In genomic region chr15:34654625-34655024, GRCh38 we compare ENCODE assay signal across 1 cellular context.
A peak's percentile ranks its signal among the peaks of the same experiment; 100 is the strongest.
TF ChIP-seq lines count a peak whose summit lies in the region.

No MANE protein-coding gene starts in this region.

TF ChIP-seq in K562, 482 proteins besides CTCF, POLR2A, EP300 and RAD21 (continued from another document and continues in another):
- no peak for TF ChIP-seq THAP7 (CRISPR knock-in tag; IDR thresholded peaks at IDR 0.05)
- TF ChIP-seq RBM14 (IDR thresholded peaks at IDR 0.05; ENCODE audit: borderline replicate concordance, insufficient read depth, low read depth, low read length), result no peak
- TF ChIP-seq PRPF4 (IDR thresholded peaks at IDR 0.05; ENCODE audit: insufficient read depth, low read depth, low read length, poor library complexity, severe bottlenecking), result no peak
- TF ChIP-seq TRIM25 (IDR thresholded peaks at IDR 0.05; ENCODE audit: borderline replicate concordance), result no peak
- TF ChIP-seq SPI1 (IDR thresholded peaks at IDR 0.05; ENCODE audit: borderline replicate concordance, low read depth, low read length), result no peak
- no peak for TF ChIP-seq ZNF766 (CRISPR knock-in tag; conservative IDR thresholded peaks at IDR 0.05)
- TF ChIP-seq ZNF347 (CRISPR knock-in tag; IDR thresholded peaks at IDR 0.05; ENCODE audit: low read depth), result no peak
- peak; percentile 3; the same call in 1 of the 2 replicates for TF ChIP-seq MAFF (IDR thresholded peaks at IDR 0.05; ENCODE audit: low read length)
- TF ChIP-seq CHD2 (IDR thresholded peaks at IDR 0.05; ENCODE audit: low read depth, low read length), result no peak
- no peak for TF ChIP-seq MAX (CRISPR knock-in tag; IDR thresholded peaks at IDR 0.05)
- TF ChIP-seq MTF1 (CRISPR knock-in tag; IDR thresholded peaks at IDR 0.05; ENCODE audit: borderline replicate concordance), result no peak
- 0 out of 2 replicates have a peak, but pooled peaks have one; percentile 14 for TF ChIP-seq STAT5A (IDR thresholded peaks at IDR 0.05; ENCODE audit: borderline replicate concordance, low read length)
- no peak for TF ChIP-seq ZNF507 (tag; conservative IDR thresholded peaks at IDR 0.05)
- TF ChIP-seq NFYB (IDR thresholded peaks at IDR 0.05; ENCODE audit: extremely low read depth, insufficient read length), result no peak
- TF ChIP-seq MED1 (CRISPR knock-in tag; IDR thresholded peaks at IDR 0.05; ENCODE audit: borderline replicate concordance), result no peak
- peak in 1 of 2 experiments; percentile 76; a peak in 2 of 4 replicates for TF ChIP-seq TBL1XR1 (IDR thresholded peaks at IDR 0.05; ENCODE audit: low read length in 2 of 2)
- no peak for TF ChIP-seq ETV1 (tag; conservative IDR thresholded peaks at IDR 0.05; ENCODE audit: low read depth)
- TF ChIP-seq TFAP4 (CRISPR knock-in tag; IDR thresholded peaks at IDR 0.05; ENCODE audit: borderline replicate concordance), result no peak
- TF ChIP-seq KAT8 (IDR thresholded peaks at IDR 0.05; ENCODE audit: low read depth), result no peak
- peak; percentile 24; the same call in 1 of the 2 replicates for TF ChIP-seq SMARCE1 (IDR thresholded peaks at IDR 0.05)
- no peak for TF ChIP-seq RBM17 (IDR thresholded peaks at IDR 0.05; ENCODE audit: borderline replicate concordance, low read depth, low read length)
- no peak for TF ChIP-seq KDM4B (IDR thresholded peaks at IDR 0.05; ENCODE audit: borderline replicate concordance in 2 of 2, low read depth in 1 of 2)
- no peak for TF ChIP-seq EGR1 (conservative IDR thresholded peaks at IDR 0.05)
- no peak for TF ChIP-seq SAP30 (IDR thresholded peaks at IDR 0.05; ENCODE audit: borderline replicate concordance, insufficient read depth, low read depth, low read length, poor library complexity, severe bottlenecking)
- no peak for TF ChIP-seq HMGN3 (IDR thresholded peaks at IDR 0.05; ENCODE audit: borderline replicate concordance, extremely low read depth, insufficient read length, low read depth, low read length)
- TF ChIP-seq ZBTB34 (CRISPR knock-in tag; IDR thresholded peaks at IDR 0.05), result no peak
- no peak for TF ChIP-seq IRF9 (tag; IDR thresholded peaks at IDR 0.05)
- TF ChIP-seq SUPT5H (IDR thresholded peaks at IDR 0.05), result no peak
- TF ChIP-seq ZNF512 (tag; IDR thresholded peaks at IDR 0.05), result no peak
- no peak for TF ChIP-seq ZFX (CRISPR knock-in tag; IDR thresholded peaks at IDR 0.05)
- 0 out of 2 replicates have a peak, but pooled peaks have one; percentile 35 for TF ChIP-seq CUX1 (CRISPR knock-in tag; IDR thresholded peaks at IDR 0.05)
- no peak for TF ChIP-seq WHSC1 (IDR thresholded peaks at IDR 0.05; ENCODE audit: low read length)
- peak; percentile 32; the same call in 1 of the 2 replicates for TF ChIP-seq DMBX1 (CRISPR knock-in tag; IDR thresholded peaks at IDR 0.05; ENCODE audit: borderline replicate concordance)
- TF ChIP-seq MCM3 (IDR thresholded peaks at IDR 0.05), result no peak
- TF ChIP-seq GTF2B (IDR thresholded peaks at IDR 0.05; ENCODE audit: extremely low read depth, insufficient read length), result no peak
- TF ChIP-seq ZNF23 (CRISPR knock-in tag; IDR thresholded peaks at IDR 0.05), result no peak
- no peak for TF ChIP-seq ZNF124 (CRISPR knock-in tag; IDR thresholded peaks at IDR 0.05)
- TF ChIP-seq AFF1 (IDR thresholded peaks at IDR 0.05; ENCODE audit: low read depth in 1 of 2, partially characterized antibody in 2 of 2), result peak in 1 of 2 experiments; percentile 3
- TF ChIP-seq EZH2 (IDR thresholded peaks at IDR 0.05; ENCODE audit: borderline replicate concordance, low read depth, low read length), result no peak
- no peak for TF ChIP-seq CREB1 (IDR thresholded peaks at IDR 0.05)
- no peak for TF ChIP-seq CREB1 (CRISPR knock-in tag; IDR thresholded peaks at IDR 0.05)
- no peak for TF ChIP-seq KLF10 (CRISPR knock-in tag; IDR thresholded peaks at IDR 0.05)
- TF ChIP-seq TAF9B (IDR thresholded peaks at IDR 0.05; ENCODE audit: partially characterized antibody), result peak; percentile 8
- no peak for TF ChIP-seq ZNF639 (CRISPR knock-in tag; conservative IDR thresholded peaks at IDR 0.05 in 1 of 2, IDR thresholded peaks at IDR 0.05 in 1 of 2)
- TF ChIP-seq SOX6 (IDR thresholded peaks at IDR 0.05), result peak; percentile 45; the same call in 1 of the 2 replicates
